Comparison of ENCODE assay signal across 8 cellular contexts in the genomic region with DNA sequence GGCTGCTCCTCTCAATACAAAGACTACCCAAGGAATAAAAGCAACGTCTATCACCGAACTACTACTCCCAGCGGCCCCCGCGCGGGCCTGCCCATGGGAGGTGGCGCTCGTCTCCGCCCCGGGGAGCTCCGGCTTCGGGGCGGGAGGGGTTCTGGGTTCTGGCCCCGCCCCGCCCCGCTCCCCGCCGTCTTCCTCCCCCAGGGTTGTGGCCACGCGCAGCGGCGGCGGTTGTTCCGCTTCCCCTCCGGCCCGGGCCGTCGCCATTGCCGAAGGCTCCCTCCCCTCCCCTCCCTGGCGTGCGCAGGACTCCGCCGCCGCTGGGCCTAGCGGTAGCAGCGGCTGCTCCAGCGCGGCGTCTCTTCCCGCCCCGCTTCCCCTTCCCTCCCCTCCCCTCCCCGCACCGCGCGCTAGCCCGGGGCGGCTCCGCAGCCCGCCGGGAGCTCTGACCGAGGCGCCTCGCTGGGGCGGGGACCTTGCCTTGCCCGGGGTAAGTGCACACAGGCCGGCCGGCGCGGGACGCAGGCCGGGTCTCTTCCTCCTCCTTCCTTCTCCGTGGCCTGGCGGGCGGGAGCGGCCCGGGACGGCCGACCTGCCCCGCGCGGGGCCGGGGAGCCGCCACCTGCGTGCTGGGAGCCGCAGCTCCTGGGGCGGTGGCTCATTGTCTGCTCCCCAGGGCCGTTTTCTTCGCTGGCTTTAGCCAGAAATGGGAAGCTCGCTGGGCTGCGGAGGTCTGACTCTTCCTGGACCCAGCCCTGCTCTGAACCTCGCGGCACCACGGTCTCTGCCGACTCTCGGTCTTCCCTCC. TPM values are rescaled to one million over a fixed set of nuclear protein-coding genes. Genes with fewer than 3 reads are reported as not detected.
A peak's percentile ranks its signal among the peaks of the same experiment; 100 is the strongest.
DNase-seq lines count a peak whose midpoint lies in the region; ATAC-seq lines count a peak whose summit lies in the region.

Gene PAK2 (plus strand): TSS at position 187 of the 805 bp plus-strand sequence. CDS start 42,790 bp downstream, outside the sequence.

- peak within 1 kb of the TSS; percentile 91 for H3K9ac ChIP-seq in mucosa of stomach (ENCODE audit: low read length)

- peaks cover 13% of the 10 kb centered on the region for H3K4me1 ChIP-seq in mucosa of stomach (ENCODE audit: control insufficient read depth, insufficient read depth, low read length)

- H3K9me3 ChIP-seq in mucosa of stomach (ENCODE audit: control insufficient read depth, low read length) = no peaks in the 10 kb centered on the region

- no peaks in the 10 kb centered on the region for H3K27me3 ChIP-seq in mucosa of stomach (ENCODE audit: control insufficient read depth, insufficient read depth, low read length)

- ATAC-seq in GM21825 (IDR thresholded peaks at IDR 0.05; ENCODE audit: unreplicated experiment) = peak; percentile 82
- ATAC-seq in activated T-cell treated with anti-CD3 and anti-CD28 coated beads, Interleukin-2, amount 50 U/mL, for 72 hours (replicated peaks in 1 of 2) = peak; percentile 91 to 93
- ATAC-seq in esophagus mucosa = peak; percentile 98

- peak within 1 kb of the TSS; percentile 60 for H3K4me3 ChIP-seq in mucosa of stomach (ENCODE audit: low read length)

- H3K27me3 Mint-ChIP-seq in activated T-cell treated with anti-CD3 and anti-CD28 coated beads, Interleukin-2, amount 50 U/mL, for 72 hours (ENCODE audit: low read depth) = no peaks in the 10 kb centered on the region

- H3K9me3 Mint-ChIP-seq in activated T-cell treated with anti-CD3 and anti-CD28 coated beads, Interleukin-2, amount 50 U/mL, for 72 hours = no peaks in the 10 kb centered on the region

- DNase-seq in DMS53 treated with DMSO at 0.1 percent for 48 hours (lab: John Stamatoyannopoulos, UW; ENCODE audit: unreplicated experiment) (peak; percentile 70), LHCN-M2 (ENCODE audit: low read depth) (peak; percentile 84), RKO (ENCODE audit: low spot score) (peak; percentile 89)
- peak; percentile 91 to 93 for DNase-seq in activated T-cell treated with anti-CD3 and anti-CD28 coated beads, Interleukin-2, amount 50 U/mL, for 72 hours
- peak; percentile 91 for DNase-seq in stimulated activated CD8-positive, alpha-beta memory T cell treated with anti-CD3 and anti-CD28 coated beads, Interleukin-4, amount 100 ng/mL, for 48 hours

- H3K36me3 Mint-ChIP-seq in activated T-cell treated with anti-CD3 and anti-CD28 coated beads, Interleukin-2, amount 50 U/mL, for 72 hours (ENCODE audit: insufficient read depth in 2 of 2) = peaks cover 12 to 20% of the 10 kb centered on the region in 2 donors

- H3K4me1 Mint-ChIP-seq in activated T-cell treated with anti-CD3 and anti-CD28 coated beads, Interleukin-2, amount 50 U/mL, for 72 hours (ENCODE audit: low read depth) = peaks cover 45% of the 10 kb centered on the region

- peak within 1 kb of the TSS; percentile 94 to 100 for H3K4me3 Mint-ChIP-seq in activated T-cell treated with anti-CD3 and anti-CD28 coated beads, Interleukin-2, amount 50 U/mL, for 72 hours

- no peaks in the 10 kb centered on the region for H3K36me3 ChIP-seq in mucosa of stomach (ENCODE audit: control insufficient read depth, insufficient read depth, low read length)

- H3K27ac Mint-ChIP-seq in activated T-cell treated with anti-CD3 and anti-CD28 coated beads, Interleukin-2, amount 50 U/mL, for 72 hours = peak within 1 kb of the TSS; percentile 96

RNA-seq across cellular contexts. Expression of gene PAK2, which starts in this region (rescaled TPM):
- total RNA-seq in LHCN-M2 (2014; rRNA removed) (37.8 and 45.8 TPM in 2 replicates), esophagus mucosa (36.5 TPM)
- 35.4 TPM for polyA plus RNA-seq in LHCN-M2 (2012)
- 100 to 1,000 TPM in 1 of 2 donors, 10 to 100 TPM in 1; 99.9 to 109 TPM for total RNA-seq in activated T-cell treated with anti-CD3 and anti-CD28 coated beads, Interleukin-2, amount 50 U/mL, for 72 hours

Comparison
In these comparisons a context has a peak if more than half of its experiments do, and no peak if none do; other contexts are left out.
1. Peak in every context shown above with its lines: DNase-seq, ATAC-seq and H3K4me3 ChIP-seq.